1 cellular context compared by ENCODE assay signal in the genomic region with DNA sequence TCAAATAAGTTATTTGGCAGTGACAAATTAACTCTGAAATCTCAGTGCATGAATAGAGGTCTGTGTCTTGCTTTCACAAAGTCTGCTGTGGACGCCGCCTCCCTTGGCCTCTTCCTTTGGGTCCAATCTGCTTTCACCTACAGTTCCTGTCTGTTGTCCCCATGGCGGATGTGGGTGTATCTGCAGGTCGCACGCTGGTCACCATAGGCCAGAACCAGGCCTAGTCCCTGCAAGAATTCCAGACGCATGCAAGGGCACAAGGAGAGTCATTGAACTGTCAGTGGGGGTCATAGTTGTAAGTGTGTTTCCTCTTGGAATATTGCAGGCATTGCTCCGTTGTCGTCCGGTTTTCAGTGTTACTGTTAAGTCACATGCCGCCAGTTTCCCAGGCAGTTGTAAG.
TF ChIP-seq lines count a peak whose summit lies in the region.

No MANE protein-coding gene starts in this region.

TF ChIP-seq in HepG2, 621 proteins besides CTCF, POLR2A, EP300 and RAD21 (continued from another document and continues in another):
- TF ChIP-seq, protein P1, sequence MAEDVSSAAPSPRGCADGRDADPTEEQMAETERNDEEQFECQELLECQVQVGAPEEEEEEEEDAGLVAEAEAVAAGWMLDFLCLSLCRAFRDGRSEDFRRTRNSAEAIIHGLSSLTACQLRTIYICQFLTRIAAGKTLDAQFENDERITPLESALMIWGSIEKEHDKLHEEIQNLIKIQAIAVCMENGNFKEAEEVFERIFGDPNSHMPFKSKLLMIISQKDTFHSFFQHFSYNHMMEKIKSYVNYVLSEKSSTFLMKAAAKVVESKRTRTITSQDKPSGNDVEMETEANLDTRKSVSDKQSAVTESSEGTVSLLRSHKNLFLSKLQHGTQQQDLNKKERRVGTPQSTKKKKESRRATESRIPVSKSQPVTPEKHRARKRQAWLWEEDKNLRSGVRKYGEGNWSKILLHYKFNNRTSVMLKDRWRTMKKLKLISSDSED (CRISPR knock-in tag; IDR thresholded peaks at IDR 0.05) = no peak
- no peak for TF ChIP-seq ZBTB7A (CRISPR knock-in tag; IDR thresholded peaks at IDR 0.05)
- peak; percentile 14; the same call in 1 of the 2 replicates for TF ChIP-seq SMC3 (IDR thresholded peaks at IDR 0.05; ENCODE audit: low read length)
- TF ChIP-seq CCDC6 (CRISPR knock-in tag; IDR thresholded peaks at IDR 0.05) = no peak
- no peak for TF ChIP-seq RBM39 (IDR thresholded peaks at IDR 0.05; ENCODE audit: low read depth, low read length, poor library complexity, severe bottlenecking)
- TF ChIP-seq, protein P2, sequence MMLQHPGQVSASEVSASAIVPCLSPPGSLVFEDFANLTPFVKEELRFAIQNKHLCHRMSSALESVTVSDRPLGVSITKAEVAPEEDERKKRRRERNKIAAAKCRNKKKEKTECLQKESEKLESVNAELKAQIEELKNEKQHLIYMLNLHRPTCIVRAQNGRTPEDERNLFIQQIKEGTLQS (CRISPR knock-in tag; IDR thresholded peaks at IDR 0.05) = no peak
- TF ChIP-seq, protein P3, sequence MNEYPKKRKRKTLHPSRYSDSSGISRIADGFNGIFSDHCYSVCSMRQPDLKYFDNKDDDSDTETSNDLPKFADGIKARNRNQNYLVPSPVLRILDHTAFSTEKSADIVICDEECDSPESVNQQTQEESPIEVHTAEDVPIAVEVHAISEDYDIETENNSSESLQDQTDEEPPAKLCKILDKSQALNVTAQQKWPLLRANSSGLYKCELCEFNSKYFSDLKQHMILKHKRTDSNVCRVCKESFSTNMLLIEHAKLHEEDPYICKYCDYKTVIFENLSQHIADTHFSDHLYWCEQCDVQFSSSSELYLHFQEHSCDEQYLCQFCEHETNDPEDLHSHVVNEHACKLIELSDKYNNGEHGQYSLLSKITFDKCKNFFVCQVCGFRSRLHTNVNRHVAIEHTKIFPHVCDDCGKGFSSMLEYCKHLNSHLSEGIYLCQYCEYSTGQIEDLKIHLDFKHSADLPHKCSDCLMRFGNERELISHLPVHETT (CRISPR knock-in tag; conservative IDR thresholded peaks at IDR 0.05) = no peak
- TF ChIP-seq ZNF430 (CRISPR knock-in tag; IDR thresholded peaks at IDR 0.05) = no peak
- TF ChIP-seq ZNF775 (CRISPR knock-in tag; IDR thresholded peaks at IDR 0.05; ENCODE audit: borderline replicate concordance) = no peak
- TF ChIP-seq NFIC (IDR thresholded peaks at IDR 0.05; ENCODE audit: low read length) = no peak
- no peak for TF ChIP-seq RAD51 (IDR thresholded peaks at IDR 0.05; ENCODE audit: borderline replicate concordance)
- TF ChIP-seq NFKBIZ (CRISPR knock-in tag; IDR thresholded peaks at IDR 0.05) = no peak
- TF ChIP-seq SRSF1 (optimal IDR thresholded peaks at IDR 0.05; ENCODE audit: low read depth, low read length) = no peak
- TF ChIP-seq, protein P4, sequence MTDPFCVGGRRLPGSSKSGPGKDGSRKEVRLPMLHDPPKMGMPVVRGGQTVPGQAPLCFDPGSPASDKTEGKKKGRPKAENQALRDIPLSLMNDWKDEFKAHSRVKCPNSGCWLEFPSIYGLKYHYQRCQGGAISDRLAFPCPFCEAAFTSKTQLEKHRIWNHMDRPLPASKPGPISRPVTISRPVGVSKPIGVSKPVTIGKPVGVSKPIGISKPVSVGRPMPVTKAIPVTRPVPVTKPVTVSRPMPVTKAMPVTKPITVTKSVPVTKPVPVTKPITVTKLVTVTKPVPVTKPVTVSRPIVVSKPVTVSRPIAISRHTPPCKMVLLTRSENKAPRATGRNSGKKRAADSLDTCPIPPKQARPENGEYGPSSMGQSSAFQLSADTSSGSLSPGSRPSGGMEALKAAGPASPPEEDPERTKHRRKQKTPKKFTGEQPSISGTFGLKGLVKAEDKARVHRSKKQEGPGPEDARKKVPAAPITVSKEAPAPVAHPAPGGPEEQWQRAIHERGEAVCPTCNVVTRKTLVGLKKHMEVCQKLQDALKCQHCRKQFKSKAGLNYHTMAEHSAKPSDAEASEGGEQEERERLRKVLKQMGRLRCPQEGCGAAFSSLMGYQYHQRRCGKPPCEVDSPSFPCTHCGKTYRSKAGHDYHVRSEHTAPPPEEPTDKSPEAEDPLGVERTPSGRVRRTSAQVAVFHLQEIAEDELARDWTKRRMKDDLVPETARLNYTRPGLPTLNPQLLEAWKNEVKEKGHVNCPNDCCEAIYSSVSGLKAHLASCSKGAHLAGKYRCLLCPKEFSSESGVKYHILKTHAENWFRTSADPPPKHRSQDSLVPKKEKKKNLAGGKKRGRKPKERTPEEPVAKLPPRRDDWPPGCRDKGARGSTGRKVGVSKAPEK (CRISPR knock-in tag; IDR thresholded peaks at IDR 0.05; ENCODE audit: borderline replicate concordance) = no peak
- no peak for TF ChIP-seq CCAR2 (optimal IDR thresholded peaks at IDR 0.05; ENCODE audit: low read depth, low read length)
- no peak for TF ChIP-seq ZEB1 (IDR thresholded peaks at IDR 0.05; ENCODE audit: insufficient replicate concordance, low read depth)
- peak; percentile 89 for TF ChIP-seq ZBTB38 (CRISPR knock-in tag; IDR thresholded peaks at IDR 0.05)
- TF ChIP-seq, protein P5, sequence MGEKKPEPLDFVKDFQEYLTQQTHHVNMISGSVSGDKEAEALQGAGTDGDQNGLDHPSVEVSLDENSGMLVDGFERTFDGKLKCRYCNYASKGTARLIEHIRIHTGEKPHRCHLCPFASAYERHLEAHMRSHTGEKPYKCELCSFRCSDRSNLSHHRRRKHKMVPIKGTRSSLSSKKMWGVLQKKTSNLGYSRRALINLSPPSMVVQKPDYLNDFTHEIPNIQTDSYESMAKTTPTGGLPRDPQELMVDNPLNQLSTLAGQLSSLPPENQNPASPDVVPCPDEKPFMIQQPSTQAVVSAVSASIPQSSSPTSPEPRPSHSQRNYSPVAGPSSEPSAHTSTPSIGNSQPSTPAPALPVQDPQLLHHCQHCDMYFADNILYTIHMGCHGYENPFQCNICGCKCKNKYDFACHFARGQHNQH (CRISPR knock-in tag; IDR thresholded peaks at IDR 0.05) = peak; percentile 39; the same call in 1 of the 2 replicates
- TF ChIP-seq NAIF1 (CRISPR knock-in tag; IDR thresholded peaks at IDR 0.05; ENCODE audit: borderline replicate concordance) = no peak
- no peak for TF ChIP-seq CENPT (CRISPR knock-in tag; IDR thresholded peaks at IDR 0.05; ENCODE audit: low read depth)
- TF ChIP-seq, protein P6, sequence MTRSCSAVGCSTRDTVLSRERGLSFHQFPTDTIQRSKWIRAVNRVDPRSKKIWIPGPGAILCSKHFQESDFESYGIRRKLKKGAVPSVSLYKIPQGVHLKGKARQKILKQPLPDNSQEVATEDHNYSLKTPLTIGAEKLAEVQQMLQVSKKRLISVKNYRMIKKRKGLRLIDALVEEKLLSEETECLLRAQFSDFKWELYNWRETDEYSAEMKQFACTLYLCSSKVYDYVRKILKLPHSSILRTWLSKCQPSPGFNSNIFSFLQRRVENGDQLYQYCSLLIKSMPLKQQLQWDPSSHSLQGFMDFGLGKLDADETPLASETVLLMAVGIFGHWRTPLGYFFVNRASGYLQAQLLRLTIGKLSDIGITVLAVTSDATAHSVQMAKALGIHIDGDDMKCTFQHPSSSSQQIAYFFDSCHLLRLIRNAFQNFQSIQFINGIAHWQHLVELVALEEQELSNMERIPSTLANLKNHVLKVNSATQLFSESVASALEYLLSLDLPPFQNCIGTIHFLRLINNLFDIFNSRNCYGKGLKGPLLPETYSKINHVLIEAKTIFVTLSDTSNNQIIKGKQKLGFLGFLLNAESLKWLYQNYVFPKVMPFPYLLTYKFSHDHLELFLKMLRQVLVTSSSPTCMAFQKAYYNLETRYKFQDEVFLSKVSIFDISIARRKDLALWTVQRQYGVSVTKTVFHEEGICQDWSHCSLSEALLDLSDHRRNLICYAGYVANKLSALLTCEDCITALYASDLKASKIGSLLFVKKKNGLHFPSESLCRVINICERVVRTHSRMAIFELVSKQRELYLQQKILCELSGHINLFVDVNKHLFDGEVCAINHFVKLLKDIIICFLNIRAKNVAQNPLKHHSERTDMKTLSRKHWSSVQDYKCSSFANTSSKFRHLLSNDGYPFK (CRISPR knock-in tag; IDR thresholded peaks at IDR 0.05; ENCODE audit: borderline replicate concordance) = no peak
- TF ChIP-seq, protein P7, sequence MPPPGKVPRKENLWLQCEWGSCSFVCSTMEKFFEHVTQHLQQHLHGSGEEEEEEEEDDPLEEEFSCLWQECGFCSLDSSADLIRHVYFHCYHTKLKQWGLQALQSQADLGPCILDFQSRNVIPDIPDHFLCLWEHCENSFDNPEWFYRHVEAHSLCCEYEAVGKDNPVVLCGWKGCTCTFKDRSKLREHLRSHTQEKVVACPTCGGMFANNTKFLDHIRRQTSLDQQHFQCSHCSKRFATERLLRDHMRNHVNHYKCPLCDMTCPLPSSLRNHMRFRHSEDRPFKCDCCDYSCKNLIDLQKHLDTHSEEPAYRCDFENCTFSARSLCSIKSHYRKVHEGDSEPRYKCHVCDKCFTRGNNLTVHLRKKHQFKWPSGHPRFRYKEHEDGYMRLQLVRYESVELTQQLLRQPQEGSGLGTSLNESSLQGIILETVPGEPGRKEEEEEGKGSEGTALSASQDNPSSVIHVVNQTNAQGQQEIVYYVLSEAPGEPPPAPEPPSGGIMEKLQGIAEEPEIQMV (CRISPR knock-in tag; IDR thresholded peaks at IDR 0.05; ENCODE audit: low read depth) = no peak
- TF ChIP-seq, protein P8, sequence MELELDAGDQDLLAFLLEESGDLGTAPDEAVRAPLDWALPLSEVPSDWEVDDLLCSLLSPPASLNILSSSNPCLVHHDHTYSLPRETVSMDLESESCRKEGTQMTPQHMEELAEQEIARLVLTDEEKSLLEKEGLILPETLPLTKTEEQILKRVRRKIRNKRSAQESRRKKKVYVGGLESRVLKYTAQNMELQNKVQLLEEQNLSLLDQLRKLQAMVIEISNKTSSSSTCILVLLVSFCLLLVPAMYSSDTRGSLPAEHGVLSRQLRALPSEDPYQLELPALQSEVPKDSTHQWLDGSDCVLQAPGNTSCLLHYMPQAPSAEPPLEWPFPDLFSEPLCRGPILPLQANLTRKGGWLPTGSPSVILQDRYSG (CRISPR knock-in tag; IDR thresholded peaks at IDR 0.05) = no peak
- TF ChIP-seq, protein P9, sequence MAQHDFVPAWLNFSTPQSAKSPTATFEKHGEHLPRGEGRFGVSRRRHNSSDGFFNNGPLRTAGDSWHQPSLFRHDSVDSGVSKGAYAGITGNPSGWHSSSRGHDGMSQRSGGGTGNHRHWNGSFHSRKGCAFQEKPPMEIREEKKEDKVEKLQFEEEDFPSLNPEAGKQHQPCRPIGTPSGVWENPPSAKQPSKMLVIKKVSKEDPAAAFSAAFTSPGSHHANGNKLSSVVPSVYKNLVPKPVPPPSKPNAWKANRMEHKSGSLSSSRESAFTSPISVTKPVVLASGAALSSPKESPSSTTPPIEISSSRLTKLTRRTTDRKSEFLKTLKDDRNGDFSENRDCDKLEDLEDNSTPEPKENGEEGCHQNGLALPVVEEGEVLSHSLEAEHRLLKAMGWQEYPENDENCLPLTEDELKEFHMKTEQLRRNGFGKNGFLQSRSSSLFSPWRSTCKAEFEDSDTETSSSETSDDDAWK (CRISPR knock-in tag; IDR thresholded peaks at IDR 0.05) = no peak
- peak; percentile 92 for TF ChIP-seq SALL1 (CRISPR knock-in tag; IDR thresholded peaks at IDR 0.05)
- TF ChIP-seq AGO2 (optimal IDR thresholded peaks at IDR 0.05; ENCODE audit: low read depth, low read length) = no peak
- TF ChIP-seq PAF1 (CRISPR knock-in tag; IDR thresholded peaks at IDR 0.05) = no peak
- no peak for TF ChIP-seq KDM5A (IDR thresholded peaks at IDR 0.05; ENCODE audit: borderline replicate concordance, low read length)
- TF ChIP-seq, protein P10, sequence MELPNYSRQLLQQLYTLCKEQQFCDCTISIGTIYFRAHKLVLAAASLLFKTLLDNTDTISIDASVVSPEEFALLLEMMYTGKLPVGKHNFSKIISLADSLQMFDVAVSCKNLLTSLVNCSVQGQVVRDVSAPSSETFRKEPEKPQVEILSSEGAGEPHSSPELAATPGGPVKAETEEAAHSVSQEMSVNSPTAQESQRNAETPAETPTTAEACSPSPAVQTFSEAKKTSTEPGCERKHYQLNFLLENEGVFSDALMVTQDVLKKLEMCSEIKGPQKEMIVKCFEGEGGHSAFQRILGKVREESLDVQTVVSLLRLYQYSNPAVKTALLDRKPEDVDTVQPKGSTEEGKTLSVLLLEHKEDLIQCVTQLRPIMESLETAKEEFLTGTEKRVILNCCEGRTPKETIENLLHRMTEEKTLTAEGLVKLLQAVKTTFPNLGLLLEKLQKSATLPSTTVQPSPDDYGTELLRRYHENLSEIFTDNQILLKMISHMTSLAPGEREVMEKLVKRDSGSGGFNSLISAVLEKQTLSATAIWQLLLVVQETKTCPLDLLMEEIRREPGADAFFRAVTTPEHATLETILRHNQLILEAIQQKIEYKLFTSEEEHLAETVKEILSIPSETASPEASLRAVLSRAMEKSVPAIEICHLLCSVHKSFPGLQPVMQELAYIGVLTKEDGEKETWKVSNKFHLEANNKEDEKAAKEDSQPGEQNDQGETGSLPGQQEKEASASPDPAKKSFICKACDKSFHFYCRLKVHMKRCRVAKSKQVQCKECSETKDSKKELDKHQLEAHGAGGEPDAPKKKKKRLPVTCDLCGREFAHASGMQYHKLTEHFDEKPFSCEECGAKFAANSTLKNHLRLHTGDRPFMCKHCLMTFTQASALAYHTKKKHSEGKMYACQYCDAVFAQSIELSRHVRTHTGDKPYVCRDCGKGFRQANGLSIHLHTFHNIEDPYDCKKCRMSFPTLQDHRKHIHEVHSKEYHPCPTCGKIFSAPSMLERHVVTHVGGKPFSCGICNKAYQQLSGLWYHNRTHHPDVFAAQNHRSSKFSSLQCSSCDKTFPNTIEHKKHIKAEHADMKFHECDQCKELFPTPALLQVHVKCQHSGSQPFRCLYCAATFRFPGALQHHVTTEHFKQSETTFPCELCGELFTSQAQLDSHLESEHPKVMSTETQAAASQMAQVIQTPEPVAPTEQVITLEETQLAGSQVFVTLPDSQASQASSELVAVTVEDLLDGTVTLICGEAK (IDR thresholded peaks at IDR 0.05) = no peak
- TF ChIP-seq, protein P10 (CRISPR knock-in tag; IDR thresholded peaks at IDR 0.05) = no peak
- no peak for TF ChIP-seq TMF1 (CRISPR knock-in tag; IDR thresholded peaks at IDR 0.05; ENCODE audit: low read depth)
- no peak for TF ChIP-seq KDM3A (CRISPR knock-in tag; IDR thresholded peaks at IDR 0.05; ENCODE audit: low read depth)
- TF ChIP-seq ZNF205 (CRISPR knock-in tag; IDR thresholded peaks at IDR 0.05) = no peak
